In the genomic region with DNA sequence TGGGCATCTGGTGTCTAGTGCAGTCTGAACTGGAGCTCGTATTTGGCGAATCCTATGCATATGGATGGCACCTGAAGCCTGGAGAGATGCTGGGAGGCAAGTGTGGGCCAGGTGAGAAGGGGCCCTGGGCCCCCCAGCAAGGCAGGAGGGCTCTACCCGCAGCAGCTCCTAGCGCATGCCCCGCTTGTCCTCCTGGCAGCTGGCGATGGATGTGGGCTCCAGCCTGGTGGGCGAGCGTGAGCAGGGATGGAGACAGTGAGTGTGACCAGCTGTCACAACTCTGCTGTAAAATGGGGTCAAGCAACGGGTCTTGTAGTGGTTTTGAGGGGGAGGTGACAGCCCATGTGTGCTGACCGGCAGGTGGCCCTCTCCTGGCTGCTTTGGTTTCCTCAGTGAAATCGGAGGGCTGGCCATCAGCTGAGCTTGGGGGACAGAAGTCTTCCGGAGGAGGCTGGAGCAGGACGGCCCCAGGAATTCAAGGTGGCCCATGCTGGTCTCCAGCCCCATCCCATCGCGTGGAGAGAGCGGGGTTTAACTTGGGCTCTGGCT, we compare ENCODE assay signal across 17 cellular contexts. TPM values are rescaled to one million over a fixed set of nuclear protein-coding genes. Genes with fewer than 3 reads are reported as not detected.
DNase-seq lines count a peak whose midpoint lies in the region; ATAC-seq, FAIRE-seq and TF ChIP-seq lines count a peak whose summit lies in the region.
"Had no signal": no experiment of that assay in that cellular context is flagged by ENCODE, and none has a peak within 500 bp of the region (broad histone marks: within the 10 kb centered on the region; RNA-seq: fewer than 3 reads in every experiment).

No MANE protein-coding gene starts in this region.

- no peaks in the 10 kb centered on the region for H3K4me1 Mint-ChIP-seq in MCF 10A (ENCODE audit: insufficient read depth, unreplicated experiment)
- peaks cover 7% of the 10 kb centered on the region for H3K4me1 Mint-ChIP-seq in memory B cell
- no peaks in the 10 kb centered on the region for H3K4me1 Mint-ChIP-seq in type B pancreatic cell (ENCODE audit: unreplicated experiment)

- intact Hi-C loops in MCF 10A (cut with micrococcal nuclease): no loop called here
- intact Hi-C loops in breast epithelium (cut with DNase I; ENCODE audit: low total_unique reads): no loop called here
- intact Hi-C loops in K562 (cut with micrococcal nuclease): no loop called here

- H3K4me1 ChIP-seq in breast epithelium (peaks cover 0 to under 1% of the 10 kb centered on the region in 2 donors), K562 (replicated peaks in 1 of 2; ENCODE audit: control insufficient read depth in 2 of 2, insufficient read depth in 2 of 2, low read length in 2 of 2) (peaks cover 2 to 52% of the 10 kb centered on the region in 2 experiments; a peak in 4 of 5 replicates), suprapubic skin (no peaks in the 10 kb centered on the region)

- no peaks in the 10 kb centered on the region for H3K79me2 ChIP-seq in K562 (ENCODE audit: control insufficient read depth, insufficient read depth, low read length)

- H3K36me3 ChIP-seq in breast epithelium (no peaks in the 10 kb centered on the region), K562 (ENCODE audit: control insufficient read depth, insufficient read depth, low read length) (peaks cover 76% of the 10 kb centered on the region; the same call in 2 of the 3 replicates), suprapubic skin (peaks cover 95% of the 10 kb centered on the region)

- ATAC-seq in K562: peak; percentile 23; the same call in 2 of the 3 replicates
- no peak for ATAC-seq in memory B cell (ENCODE audit: low read depth)
- ATAC-seq in GM21528 (IDR thresholded peaks at IDR 0.05; ENCODE audit: low FRiP score, unreplicated experiment): no peak
- no peak for ATAC-seq in omental fat pad (ENCODE audit: low FRiP score)

- TF ChIP-seq CTCF in MCF 10A (IDR thresholded peaks at IDR 0.05; ENCODE audit: unreplicated experiment): no peak
- no peak for TF ChIP-seq CTCF in breast epithelium (IDR thresholded peaks at IDR 0.05)
- TF ChIP-seq CTCF in K562 (IDR thresholded peaks at IDR 0.05 in 2 of 3, conservative IDR thresholded peaks at IDR 0.05 in 1 of 3; ENCODE audit: insufficient read depth in 2 of 3, low read depth in 1 of 3, low read length in 3 of 3): peak in 2 of 3 experiments; percentile 23 to 39; a peak in 3 of 6 replicates
- TF ChIP-seq CTCF in type B pancreatic cell (conservative IDR thresholded peaks at IDR 0.05): no peak
- no peak for TF ChIP-seq CTCF in omental fat pad (IDR thresholded peaks at IDR 0.05)
- TF ChIP-seq CTCF in suprapubic skin (IDR thresholded peaks at IDR 0.05): no peak

- H4K20me1 ChIP-seq in K562 (replicated peaks; ENCODE audit: control insufficient read depth, insufficient read depth, low read length): peaks cover 3% of the 10 kb centered on the region; the same call in 1 of the 2 replicates

- BruUV-seq in MCF 10A (replicated peaks; lab: Mats Ljungman, UMichigan) (no TSS peak), K562 (replicated peaks; lab: Mats Ljungman, UMichigan) (no TSS peak)

- TF ChIP-seq POLR2A in breast epithelium (IDR thresholded peaks at IDR 0.05) (no peak), K562 (conservative IDR thresholded peaks at IDR 0.05) (no peak), suprapubic skin (IDR thresholded peaks at IDR 0.05) (no peak)

- POLR2A ChIA-PET in MCF 10A (lab: Yijun Ruan, JAX): interaction anchor here (0.6 to 1.5 kb wide), 3 partner anchors 8 to 21 kb away, joined by 3 to 4 read pairs (median 3); no protein-coding TSS in a partner anchor
- POLR2A ChIA-PET in K562 (lab: Yijun Ruan, JAX): interaction anchor here (0.6 to 12.2 kb wide), 9 partner anchors 11 to 245 kb away, joined by 3 to 185 read pairs (median 5); a partner anchor contains a TSS

- no peak for TF ChIP-seq RAD21 in K562 (CRISPR knock-in tag; conservative IDR thresholded peaks at IDR 0.05 in 1 of 2, IDR thresholded peaks at IDR 0.05 in 1 of 2)

- H3K4me3 ChIP-seq in breast epithelium (no peak overlapping the region), K562 (no peak overlapping the region), suprapubic skin (no peak overlapping the region)
- H3K4me3 ChIP-seq: PC-9 had no signal

- no peak overlapping the region for H3K27ac ChIP-seq in breast epithelium
- no peak overlapping the region for H3K27ac ChIP-seq in K562 (ENCODE audit: extremely low read depth, low read depth, low read length)
- no peak overlapping the region for H3K27ac ChIP-seq in suprapubic skin
- H3K27ac ChIP-seq: PC-9 had no signal

- H3K36me3 Mint-ChIP-seq in MCF 10A (ENCODE audit: insufficient read depth, unreplicated experiment) (peaks cover 69% of the 10 kb centered on the region), memory B cell (peaks cover 26% of the 10 kb centered on the region), type B pancreatic cell (no peaks in the 10 kb centered on the region)

- H3K9me3 ChIP-seq in breast epithelium (no peaks in the 10 kb centered on the region), K562 (replicated peaks; ENCODE audit: control insufficient read depth, insufficient read depth, low read depth, low read length) (no peaks in the 10 kb centered on the region), suprapubic skin (no peaks in the 10 kb centered on the region)

- H3K27ac Mint-ChIP-seq in MCF 10A (ENCODE audit: low read depth, unreplicated experiment): peak overlapping the region; percentile 51
- peak overlapping the region; percentile 45 for H3K27ac Mint-ChIP-seq in memory B cell
- H3K27ac Mint-ChIP-seq in type B pancreatic cell: peak overlapping the region; percentile 43
- H3K27ac Mint-ChIP-seq: B cell had no signal

- H3K27me3 ChIP-seq in breast epithelium (no peaks in the 10 kb centered on the region), K562 (ENCODE audit: control insufficient read depth in 2 of 2, insufficient read depth in 2 of 2, low read length in 2 of 2) (no peaks in the 10 kb centered on the region), suprapubic skin (no peaks in the 10 kb centered on the region)

- FAIRE-seq in K562 (lab: Jason Lieb, UNC): no peak

- no peak for DNase-seq in MCF 10A (ENCODE audit: unreplicated experiment)
- no peak for DNase-seq in breast epithelium (ENCODE audit: low spot score in 2 of 2)
- no peak for DNase-seq in K562 (ENCODE audit: extremely low read depth in 1 of 4, low spot score in 3 of 4)
- no peak for DNase-seq in memory B cell (ENCODE audit: low spot score in 2 of 2)
- DNase-seq in type B pancreatic cell (ENCODE audit: extremely low spot score, unreplicated experiment): no peak
- no peak for DNase-seq in omental fat pad (ENCODE audit: low spot score)
- DNase-seq in suprapubic skin (ENCODE audit: low spot score in 2 of 2): no peak
- DNase-seq: GDM1, H9, MV-4-11, NCI-H1694 treated with DMSO at 0.1 percent for 48 hours, NCI-H2107, NCI-H226, NCI-H526, PC-9 had no signal

- H2AFZ ChIP-seq in K562 (ENCODE audit: low read depth, low read length): no peak overlapping the region
- H2AFZ ChIP-seq: PC-9 had no signal

- in situ Hi-C loops in K562 (cut with MboI): no loop called here

- H3K4me3 Mint-ChIP-seq in MCF 10A (ENCODE audit: unreplicated experiment): no peak overlapping the region
- no peak overlapping the region for H3K4me3 Mint-ChIP-seq in memory B cell
- H3K4me3 Mint-ChIP-seq in type B pancreatic cell: no peak overlapping the region
- H3K4me3 Mint-ChIP-seq: B cell, H9 had no signal

- no peaks in the 10 kb centered on the region for H3K9me1 ChIP-seq in K562 (ENCODE audit: control insufficient read depth, insufficient read depth, low read length)

- no peak overlapping the region for H3K4me2 ChIP-seq in K562 (ENCODE audit: insufficient read depth, low read length)
- H3K4me2 ChIP-seq: PC-9 had no signal

- WGBS in K562 (ENCODE audit: insufficient coverage, low coverage, missing lambda C conversion rate): 77% methylated on average over 15 of the region's 16 CpGs
- 89% methylated on average over 8 of the region's 16 CpGs for WGBS in suprapubic skin

- H3K9me3 Mint-ChIP-seq in MCF 10A (ENCODE audit: unreplicated experiment) (no peaks in the 10 kb centered on the region), memory B cell (no peaks in the 10 kb centered on the region), type B pancreatic cell (no peaks in the 10 kb centered on the region)
- H3K9me3 Mint-ChIP-seq: H9 had no signal

- H3K27me3 Mint-ChIP-seq in MCF 10A (ENCODE audit: insufficient read depth, unreplicated experiment): no peaks in the 10 kb centered on the region
- H3K27me3 Mint-ChIP-seq in memory B cell: no peaks in the 10 kb centered on the region
- no peaks in the 10 kb centered on the region for H3K27me3 Mint-ChIP-seq in type B pancreatic cell
- H3K27me3 Mint-ChIP-seq: B cell had no signal

- H3K9ac ChIP-seq in K562 (ENCODE audit: insufficient read depth in 1 of 2, low read depth in 2 of 2, low read length in 2 of 2): peak overlapping the region in 1 of 2 experiments; percentile 50; a peak in 2 of 4 replicates

- TF ChIP-seq EP300 in K562 (IDR thresholded peaks at IDR 0.05; ENCODE audit: low read length) (no peak), suprapubic skin (IDR thresholded peaks at IDR 0.05) (no peak)

- CTCF ChIA-PET in MCF 10A (lab: Yijun Ruan, JAX): interaction anchor here (0.9 to 1.5 kb wide), 2 partner anchors 10 to 17 kb away, joined by 3 to 6 read pairs; no protein-coding TSS in a partner anchor
- CTCF ChIA-PET in K562 (lab: Yijun Ruan, JAX; ENCODE audit: low intra/inter-chr PET ratio): no interaction called here

RNA-seq across cellular contexts. Expression of a gene that starts 12.0 kb away (rescaled TPM):
- 18.9 and 21.7 TPM in 2 replicates for total RNA-seq in MCF 10A (2022)
- 10 to 100 TPM; 22.9 to 57.0 (median 49.0) TPM for total RNA-seq in breast epithelium
- total RNA-seq in K562 (2011; cell fraction: chromatin; rRNA removed; ENCODE audit: low replicate concordance): 28.5 and 83.6 TPM in 2 replicates
- total RNA-seq in K562 (2011; cell fraction: nucleolus; rRNA removed): 89.6 and 96.9 TPM in 2 replicates
- total RNA-seq in K562 (2011; cell fraction: nucleoplasm; rRNA removed): 32.8 and 36.5 TPM in 2 replicates
- 34.6 and 46.5 TPM in 2 replicates for total RNA-seq in K562 (2014; rRNA removed)
- total RNA-seq in K562 (2014; rRNA removed; fragmentation: Illumina TruSeq; extraction: Trizol): 6.2 and 8.6 TPM in 2 replicates
- total RNA-seq in K562 (2015; rRNA removed; fragmentation: Illumina TruSeq; extraction: Trizol): 15.0 and 15.8 TPM in 2 replicates
- total RNA-seq in K562 (2021): 44.2 and 54.5 TPM in 2 replicates
- polyA plus RNA-seq in K562 (2011; rRNA removed): 16.0 and 19.9 TPM in 2 replicates
- polyA plus RNA-seq in K562 (2011; cell fraction: cytosol; rRNA removed): 24.0 and 43.0 TPM in 2 replicates
- 25.1 and 46.6 TPM in 2 replicates for polyA plus RNA-seq in K562 (2011; cell fraction: nucleus; rRNA removed)
- polyA plus RNA-seq in K562 (2012): 21.4 and 22.5 TPM in 2 replicates
- 12.0 and 19.4 TPM in 2 replicates for polyA plus RNA-seq in K562 (2014; fragmentation: Illumina TruSeq; extraction: Trizol)
- polyA plus RNA-seq in K562 (2014; fragmentation: Nextera tagmentation; extraction: Ambion mirVana): 1 to 10 TPM; 4.5 to 5.0 TPM
- 33.4 and 41.7 TPM in 2 replicates for polyA plus RNA-seq in K562 (2014; rRNA removed)
- polyA minus RNA-seq in K562 (2011; rRNA and poly(A)+ RNA removed): 8.4 and 13.5 TPM in 2 replicates
- polyA minus RNA-seq in K562 (2011; cell fraction: cytosol; rRNA and poly(A)+ RNA removed): 21.0 and 21.1 TPM in 2 replicates
- 28.1 and 34.6 TPM in 2 replicates for polyA minus RNA-seq in K562 (2011; cell fraction: nucleus; rRNA and poly(A)+ RNA removed)
- 35.0 and 41.8 TPM in 2 replicates for total RNA-seq in type B pancreatic cell (ENCODE audit: low replicate concordance)
- total RNA-seq in omental fat pad: 10 to 100 TPM; 29.2 to 77.9 (median 58.9) TPM
- 100 to 1,000 TPM in 1 of 4 donors, 10 to 100 TPM in 3; 56.2 to 107 (median 81.5) TPM for total RNA-seq in suprapubic skin

RNA-seq across cellular contexts. Expression of a gene that starts 16.0 kb away (rescaled TPM):
- total RNA-seq in MCF 10A (2022) (3.9 and 4.9 TPM in 2 replicates), breast epithelium (1 to 10 TPM; 5.4 to 9.1 (median 6.6) TPM), K562 (2014; rRNA removed) (0.82 and 2.3 TPM in 2 replicates), K562 (2014; rRNA removed; fragmentation: Illumina TruSeq; extraction: Trizol) (0.55 and 0.57 TPM in 2 replicates), K562 (2015; rRNA removed; fragmentation: Illumina TruSeq; extraction: Trizol) (0.40 and 0.45 TPM in 2 replicates), K562 (2021) (0.92 and 2.2 TPM in 2 replicates), type B pancreatic cell (ENCODE audit: low replicate concordance) (1.9 and 5.6 TPM in 2 replicates), omental fat pad (1 to 10 TPM; 4.1 to 9.2 (median 6.0) TPM), suprapubic skin (1 to 10 TPM; 3.9 to 6.2 (median 4.7) TPM)
- 2.5 and 2.9 TPM in 2 replicates for total RNA-seq in K562 (2011; cell fraction: chromatin; rRNA removed; ENCODE audit: low replicate concordance)
- total RNA-seq in K562 (2011; cell fraction: nucleolus; rRNA removed): 2.7 and 3.6 TPM in 2 replicates
- total RNA-seq in K562 (2011; cell fraction: nucleoplasm; rRNA removed): 2.3 and 2.7 TPM in 2 replicates
- polyA plus RNA-seq in K562 (2011; rRNA removed) (0.61 and 0.81 TPM in 2 replicates), K562 (2014; fragmentation: Illumina TruSeq; extraction: Trizol) (0.51 and 0.68 TPM in 2 replicates), K562 (2014; fragmentation: Nextera tagmentation; extraction: Ambion mirVana) (under 1 TPM; 0.15 to 0.34 TPM), K562 (2014; rRNA removed) (0.93 and 1.1 TPM in 2 replicates)
- 0.49 and 0.85 TPM in 2 replicates for polyA plus RNA-seq in K562 (2011; cell fraction: cytosol; rRNA removed)
- polyA plus RNA-seq in K562 (2011; cell fraction: nucleus; rRNA removed): 1.2 and 3.9 TPM in 2 replicates
- 1.3 and 1.4 TPM in 2 replicates for polyA plus RNA-seq in K562 (2012)
- 0.35 and 0.42 TPM in 2 replicates for polyA minus RNA-seq in K562 (2011; rRNA and poly(A)+ RNA removed)
- polyA minus RNA-seq in K562 (2011; cell fraction: cytosol; rRNA and poly(A)+ RNA removed): 0.76 and 0.91 TPM in 2 replicates
- polyA minus RNA-seq in K562 (2011; cell fraction: nucleus; rRNA and poly(A)+ RNA removed): 0.40 and 0.56 TPM in 2 replicates

RNA-seq across cellular contexts. Expression of a gene that starts 24.2 kb away (rescaled TPM):
- 1,026 and 1,292 TPM in 2 replicates for total RNA-seq in MCF 10A (2022)
- 100 to 1,000 TPM; 323 to 391 (median 351) TPM for total RNA-seq in breast epithelium
- 684 and 1,510 TPM in 2 replicates for total RNA-seq in K562 (2011; cell fraction: chromatin; rRNA removed; ENCODE audit: low replicate concordance)
- 291 and 321 TPM in 2 replicates for total RNA-seq in K562 (2011; cell fraction: nucleolus; rRNA removed)
- 737 and 1,283 TPM in 2 replicates for total RNA-seq in K562 (2011; cell fraction: nucleoplasm; rRNA removed)
- 15.2 and 20.1 TPM in 2 replicates for total RNA-seq in K562 (2014; rRNA removed)
- 62.8 and 76.9 TPM in 2 replicates for total RNA-seq in K562 (2014; rRNA removed; fragmentation: Illumina TruSeq; extraction: Trizol)
- 26.3 and 31.5 TPM in 2 replicates for total RNA-seq in K562 (2015; rRNA removed; fragmentation: Illumina TruSeq; extraction: Trizol)
- total RNA-seq in K562 (2021): 129 and 208 TPM in 2 replicates
- 56.2 and 171 TPM in 2 replicates for polyA plus RNA-seq in K562 (2011; rRNA removed)
- polyA plus RNA-seq in K562 (2011; cell fraction: cytosol; rRNA removed): 45.5 and 49.2 TPM in 2 replicates
- 234 and 651 TPM in 2 replicates for polyA plus RNA-seq in K562 (2011; cell fraction: nucleus; rRNA removed)
- polyA plus RNA-seq in K562 (2012): 312 and 328 TPM in 2 replicates
- 137 and 146 TPM in 2 replicates for polyA plus RNA-seq in K562 (2014; fragmentation: Illumina TruSeq; extraction: Trizol)
- polyA plus RNA-seq in K562 (2014; fragmentation: Nextera tagmentation; extraction: Ambion mirVana): 10 to 100 TPM; 22.8 to 30.1 TPM
- polyA plus RNA-seq in K562 (2014; rRNA removed): 382 and 389 TPM in 2 replicates
- 92.6 and 137 TPM in 2 replicates for polyA minus RNA-seq in K562 (2011; rRNA and poly(A)+ RNA removed)
- polyA minus RNA-seq in K562 (2011; cell fraction: cytosol; rRNA and poly(A)+ RNA removed): 19.9 and 35.6 TPM in 2 replicates
- polyA minus RNA-seq in K562 (2011; cell fraction: nucleus; rRNA and poly(A)+ RNA removed): 168 and 220 TPM in 2 replicates
- total RNA-seq in type B pancreatic cell (ENCODE audit: low replicate concordance): 229 and 395 TPM in 2 replicates
- total RNA-seq in omental fat pad: 1,000 to 10,000 TPM in 1 of 4 donors, 100 to 1,000 TPM in 3; 447 to 1,169 (median 678) TPM
- 1,000 to 10,000 TPM in 1 of 4 donors, 100 to 1,000 TPM in 3; 336 to 2,041 (median 481) TPM for total RNA-seq in suprapubic skin

RNA-seq across cellular contexts. Expression of a gene that starts 43.9 kb away (rescaled TPM):
- 0.14 TPM in 1 of 2 replicates, not detected in the other for total RNA-seq in MCF 10A (2022)
- total RNA-seq in breast epithelium: 1 to 10 TPM in 1 of 3 donors, under 1 TPM in 1, not detected in 1; 0.29 to 1.3 TPM
- total RNA-seq in K562 (2011; cell fraction: chromatin; rRNA removed; ENCODE audit: low replicate concordance): 0.79 and 1.5 TPM in 2 replicates
- total RNA-seq in K562 (2011; cell fraction: nucleolus; rRNA removed): 1.4 and 1.5 TPM in 2 replicates
- total RNA-seq in K562 (2011; cell fraction: nucleoplasm; rRNA removed): 0.38 and 0.95 TPM in 2 replicates
- 1.3 and 2.1 TPM in 2 replicates for total RNA-seq in K562 (2014; rRNA removed)
- 0.29 and 0.44 TPM in 2 replicates for total RNA-seq in K562 (2014; rRNA removed; fragmentation: Illumina TruSeq; extraction: Trizol)
- total RNA-seq in K562 (2015; rRNA removed; fragmentation: Illumina TruSeq; extraction: Trizol): 0.65 and 0.75 TPM in 2 replicates
- 0.81 and 1.3 TPM in 2 replicates for total RNA-seq in K562 (2021)
- 0.39 and 0.56 TPM in 2 replicates for polyA plus RNA-seq in K562 (2011; rRNA removed)
- 0.53 and 1.1 TPM in 2 replicates for polyA plus RNA-seq in K562 (2011; cell fraction: cytosol; rRNA removed)
- polyA plus RNA-seq in K562 (2011; cell fraction: nucleus; rRNA removed): 0.79 and 1.1 TPM in 2 replicates
- 1.0 and 1.8 TPM in 2 replicates for polyA plus RNA-seq in K562 (2012)
- 0.49 and 0.64 TPM in 2 replicates for polyA plus RNA-seq in K562 (2014; fragmentation: Illumina TruSeq; extraction: Trizol)
- polyA plus RNA-seq in K562 (2014; fragmentation: Nextera tagmentation; extraction: Ambion mirVana): under 1 TPM; 0.06 to 0.08 TPM
- 0.61 and 0.98 TPM in 2 replicates for polyA plus RNA-seq in K562 (2014; rRNA removed)
- polyA minus RNA-seq in K562 (2011; rRNA and poly(A)+ RNA removed): 0.12 and 0.25 TPM in 2 replicates
- polyA minus RNA-seq in K562 (2011; cell fraction: cytosol; rRNA and poly(A)+ RNA removed): 0.64 TPM in 1 of 2 replicates, not detected in the other
- 0.67 and 0.81 TPM in 2 replicates for polyA minus RNA-seq in K562 (2011; cell fraction: nucleus; rRNA and poly(A)+ RNA removed)
- 1.2 and 1.3 TPM in 2 replicates for total RNA-seq in type B pancreatic cell (ENCODE audit: low replicate concordance)
- total RNA-seq in omental fat pad: 1 to 10 TPM in 1 of 4 donors, under 1 TPM in 3; 0.36 to 2.0 (median 0.50) TPM
- under 1 TPM in 3 of 4 donors, not detected in 1; 0.32 to 0.76 (median 0.64) TPM for total RNA-seq in suprapubic skin

Comparison
In these comparisons a context has a peak if more than half of its experiments do, and no peak if none do; other contexts are left out.
1. CTCF ChIP-seq: peak in K562 (2 of 3); none in MCF 10A (single experiment), breast epithelium (0 of 3), type B pancreatic cell (single experiment), omental fat pad (0 of 3) and suprapubic skin (0 of 2).
2. Peak in every context shown above with its lines, with median percentiles within 50 percentile points of each other: H3K27ac Mint-ChIP-seq.